ENCODE assay signal across 22 cellular contexts in genomic region chr4:54909964-54910363, GRCh38.
A peak's percentile ranks its signal among the peaks of the same experiment; 100 is the strongest.
DNase-seq lines count a peak whose midpoint lies in the region; ATAC-seq, FAIRE-seq and TF ChIP-seq lines count a peak whose summit lies in the region.
"Had no signal": no experiment of that assay in that cellular context is flagged by ENCODE, and none has a peak within 500 bp of the region (broad histone marks: within the 10 kb centered on the region; RNA-seq: fewer than 3 reads in every experiment).

No MANE protein-coding gene starts in this region.

- H3K4me3 ChIP-seq in DOHH2 (ENCODE audit: low read length): peak overlapping the region; percentile 41
- H3K4me3 ChIP-seq in endothelial cell of umbilical vein (replicated peaks in 1 of 3; ENCODE audit: insufficient read depth in 1 of 3, low read depth in 1 of 3, low read length in 3 of 3): no peak overlapping the region
- H3K4me3 ChIP-seq in SK-N-SH (ENCODE audit: low read depth in 2 of 2, low read length in 1 of 2): no peak overlapping the region
- H3K4me3 ChIP-seq: ascending aorta, right lobe of liver had no signal

- H3K9me2 ChIP-seq in DOHH2 (replicated peaks; ENCODE audit: control insufficient read depth, low read length) (no peaks in the 10 kb centered on the region), SK-N-SH (no peaks in the 10 kb centered on the region)

- H3K4me2 ChIP-seq in DOHH2 (ENCODE audit: low read length) (peak overlapping the region; percentile 40), endothelial cell of umbilical vein (ENCODE audit: insufficient read depth, low read length) (no peak overlapping the region), SK-N-SH (no peak overlapping the region)

- intact Hi-C loops in endothelial cell of umbilical vein (cut with micrococcal nuclease): no loop called here

- H3K36me3 ChIP-seq in DOHH2 (ENCODE audit: control insufficient read depth, low read length): no peaks in the 10 kb centered on the region
- H3K36me3 ChIP-seq in endothelial cell of umbilical vein (ENCODE audit: control insufficient read depth in 2 of 2, extremely low read depth in 1 of 2, insufficient read depth in 2 of 2, low read length in 2 of 2): no peaks in the 10 kb centered on the region
- no peaks in the 10 kb centered on the region for H3K36me3 ChIP-seq in SK-N-SH (replicated peaks in 1 of 2; ENCODE audit: control insufficient read depth in 1 of 2, insufficient read depth in 2 of 2, low read length in 1 of 2)
- H3K36me3 ChIP-seq: ascending aorta, right lobe of liver had no signal

- no peak for TF ChIP-seq POLR2A in endothelial cell of umbilical vein (IDR thresholded peaks at IDR 0.05; ENCODE audit: low read depth, low read length)

- dilution Hi-C loops in endothelial cell of umbilical vein (cut with MboI; ENCODE audit: extremely low pct_ligation_motif_present, low sequenced_read_pairs): no loop called here

- H3K4me1 ChIP-seq in DOHH2 (ENCODE audit: control insufficient read depth, low read length): peaks cover 25% of the 10 kb centered on the region
- no peaks in the 10 kb centered on the region for H3K4me1 ChIP-seq in endothelial cell of umbilical vein (ENCODE audit: control insufficient read depth, extremely low read depth, insufficient read depth, low read length)
- peaks cover 0 to 2% of the 10 kb centered on the region in 2 experiments; a peak in 1 of 4 replicates for H3K4me1 ChIP-seq in SK-N-SH (ENCODE audit: control insufficient read depth in 1 of 2, insufficient read depth in 2 of 2, low read depth in 1 of 2, low read length in 1 of 2)
- H3K4me1 ChIP-seq: right lobe of liver had no signal

- H3K27ac ChIP-seq in DOHH2 (ENCODE audit: low read depth, low read length): no peak overlapping the region
- H3K27ac ChIP-seq in endothelial cell of umbilical vein (ENCODE audit: insufficient read depth, low read depth, low read length): no peak overlapping the region
- no peak overlapping the region for H3K27ac ChIP-seq in SK-N-SH (ENCODE audit: low read depth in 2 of 2, low read length in 1 of 2)
- H3K27ac ChIP-seq: ascending aorta, right lobe of liver had no signal

- no peak overlapping the region for H3K4me3 Mint-ChIP-seq in activated CD4-positive, alpha-beta memory T cell treated with anti-CD3 and anti-CD28 coated beads, Interleukin-2, amount 10 ng/mL, durations not matched to agents 7 days and 5 days
- H3K4me3 Mint-ChIP-seq in activated T-cell treated with anti-CD3 and anti-CD28 coated beads, Interleukin-2, amount 50 U/mL, for 72 hours: no peak overlapping the region
- H3K4me3 Mint-ChIP-seq: activated CD4-positive, alpha-beta memory T cell treated with anti-CD3 and anti-CD28 coated beads for 36 hours; activated naive CD4-positive, alpha-beta T cell treated with anti-CD3 and anti-CD28 coated beads, Interleukin-2, amount 10 ng/mL, durations not matched to agents 7 days and 5 days; activated T-cell treated with anti-CD3 and anti-CD28 coated beads, Interleukin-2, amount 50 U/mL, for 24 hours; CD8-positive, alpha-beta memory T cell had no signal

- TF ChIP-seq EP300 in SK-N-SH (IDR thresholded peaks at IDR 0.05; ENCODE audit: borderline replicate concordance in 1 of 2, low read depth in 1 of 2, low read length in 1 of 2): no peak

- H3K36me3 Mint-ChIP-seq in activated CD4-positive, alpha-beta memory T cell treated with anti-CD3 and anti-CD28 coated beads, Interleukin-2, amount 10 ng/mL, durations not matched to agents 7 days and 5 days (ENCODE audit: low read depth): no peaks in the 10 kb centered on the region
- H3K36me3 Mint-ChIP-seq in activated T-cell treated with anti-CD3 and anti-CD28 coated beads, Interleukin-2, amount 50 U/mL, for 72 hours (ENCODE audit: insufficient read depth in 2 of 2): peaks cover 0 to 5% of the 10 kb centered on the region in 2 donors
- H3K36me3 Mint-ChIP-seq: activated naive CD4-positive, alpha-beta T cell treated with anti-CD3 and anti-CD28 coated beads, Interleukin-2, amount 10 ng/mL, durations not matched to agents 7 days and 5 days had no signal

- H3K27me3 ChIP-seq in DOHH2 (ENCODE audit: control insufficient read depth, low read length) (no peaks in the 10 kb centered on the region), endothelial cell of umbilical vein (ENCODE audit: control insufficient read depth in 2 of 2, insufficient read depth in 2 of 2, low read length in 2 of 2) (peaks cover 22 to 35% of the 10 kb centered on the region in 2 experiments), SK-N-SH (ENCODE audit: insufficient read depth) (no peaks in the 10 kb centered on the region)
- H3K27me3 ChIP-seq: ascending aorta, right lobe of liver had no signal

- POLR2A ChIA-PET in endothelial cell of umbilical vein (lab: Charles Lee): no interaction called here
- POLR2A ChIA-PET in activated CD4-positive, alpha-beta memory T cell treated with anti-CD3 and anti-CD28 coated beads, Interleukin-2, amount 10 ng/mL, durations not matched to agents 7 days and 5 days (lab: Charles Lee): no interaction called here
- POLR2A ChIA-PET in SK-N-SH (lab: Yijun Ruan, JAX): no interaction called here

- H3K9me3 ChIP-seq in DOHH2 (ENCODE audit: control insufficient read depth, insufficient read depth, low read length) (no peaks in the 10 kb centered on the region), endothelial cell of umbilical vein (replicated peaks; ENCODE audit: control insufficient read depth, insufficient read depth, low read length) (no peaks in the 10 kb centered on the region), SK-N-SH (no peaks in the 10 kb centered on the region)
- H3K9me3 ChIP-seq: ascending aorta, right lobe of liver had no signal

- H3K9me3 Mint-ChIP-seq in activated CD4-positive, alpha-beta memory T cell treated with anti-CD3 and anti-CD28 coated beads, Interleukin-2, amount 10 ng/mL, durations not matched to agents 7 days and 5 days: no peaks in the 10 kb centered on the region
- peaks cover 0 to 3% of the 10 kb centered on the region in 2 donors for H3K9me3 Mint-ChIP-seq in activated T-cell treated with anti-CD3 and anti-CD28 coated beads, Interleukin-2, amount 50 U/mL, for 72 hours

- no TSS peak for BruUV-seq in endothelial cell of umbilical vein (replicated peaks; lab: Mats Ljungman, UMichigan)

- FAIRE-seq in endothelial cell of umbilical vein (lab: Jason Lieb, UNC): no peak
- FAIRE-seq: H1, kidney, TTC549 had no signal

- no peaks in the 10 kb centered on the region for H3K79me2 ChIP-seq in DOHH2 (ENCODE audit: control insufficient read depth, low read length)
- no peaks in the 10 kb centered on the region for H3K79me2 ChIP-seq in endothelial cell of umbilical vein (ENCODE audit: control insufficient read depth, insufficient read depth, low read length)
- no peaks in the 10 kb centered on the region for H3K79me2 ChIP-seq in SK-N-SH (ENCODE audit: insufficient read depth)

- ATAC-seq in GM19467 (IDR thresholded peaks at IDR 0.05; ENCODE audit: unreplicated experiment) (peak; percentile 79), HG03469 (IDR thresholded peaks at IDR 0.05; ENCODE audit: unreplicated experiment) (peak; percentile 67)
- ATAC-seq in activated T-cell treated with anti-CD3 and anti-CD28 coated beads, Interleukin-2, amount 50 U/mL, for 72 hours (replicated peaks in 1 of 2): no peak
- ATAC-seq: stimulated activated naive CD8-positive, alpha-beta T cell treated with anti-CD3 and anti-CD28 coated beads, Interleukin-15, Interleukin-2, amounts not matched to agents 100 U/mL and 50 U/mL, for 24 hours had no signal

- H3K27me3 Mint-ChIP-seq in activated CD4-positive, alpha-beta memory T cell treated with anti-CD3 and anti-CD28 coated beads, Interleukin-2, amount 10 ng/mL, durations not matched to agents 7 days and 5 days: no peaks in the 10 kb centered on the region
- H3K27me3 Mint-ChIP-seq in activated T-cell treated with anti-CD3 and anti-CD28 coated beads, Interleukin-2, amount 50 U/mL, for 72 hours (ENCODE audit: low read depth): no peaks in the 10 kb centered on the region
- H3K27me3 Mint-ChIP-seq: activated CD4-positive, alpha-beta memory T cell treated with anti-CD3 and anti-CD28 coated beads for 36 hours; activated naive CD4-positive, alpha-beta T cell treated with anti-CD3 and anti-CD28 coated beads, Interleukin-2, amount 10 ng/mL, durations not matched to agents 7 days and 5 days; activated T-cell treated with anti-CD3 and anti-CD28 coated beads, Interleukin-2, amount 50 U/mL, for 24 hours; CD8-positive, alpha-beta memory T cell had no signal

- no peak overlapping the region for H3K27ac Mint-ChIP-seq in activated CD4-positive, alpha-beta memory T cell treated with anti-CD3 and anti-CD28 coated beads, Interleukin-2, amount 10 ng/mL, durations not matched to agents 7 days and 5 days
- H3K27ac Mint-ChIP-seq in activated T-cell treated with anti-CD3 and anti-CD28 coated beads, Interleukin-2, amount 50 U/mL, for 72 hours: no peak overlapping the region
- H3K27ac Mint-ChIP-seq: activated CD4-positive, alpha-beta memory T cell treated with anti-CD3 and anti-CD28 coated beads for 36 hours; activated naive CD4-positive, alpha-beta T cell treated with anti-CD3 and anti-CD28 coated beads, Interleukin-2, amount 10 ng/mL, durations not matched to agents 7 days and 5 days; activated T-cell treated with anti-CD3 and anti-CD28 coated beads, Interleukin-2, amount 50 U/mL, for 24 hours; CD8-positive, alpha-beta memory T cell had no signal

- H3F3A ChIP-seq in DOHH2 (ENCODE audit: control insufficient read depth, insufficient read depth) (no peaks in the 10 kb centered on the region), SK-N-SH (replicated peaks; ENCODE audit: insufficient read depth) (no peaks in the 10 kb centered on the region)

- peak; percentile 31 for DNase-seq in endothelial cell of umbilical vein (ENCODE audit: low read depth, low spot score)
- no peak for DNase-seq in activated CD4-positive, alpha-beta memory T cell treated with anti-CD3 and anti-CD28 coated beads, Interleukin-2, amount 10 ng/mL, durations not matched to agents 7 days and 5 days
- DNase-seq in activated T-cell treated with anti-CD3 and anti-CD28 coated beads, Interleukin-2, amount 50 U/mL, for 72 hours: no peak
- DNase-seq in SK-N-SH: no peak
- DNase-seq in NCI-H2227 treated with DMSO at 0.1 percent for 48 hours (lab: John Stamatoyannopoulos, UW): no peak
- DNase-seq: activated CD4-positive, alpha-beta memory T cell treated with anti-CD3 and anti-CD28 coated beads for 36 hours; activated naive CD4-positive, alpha-beta T cell treated with anti-CD3 and anti-CD28 coated beads, Interleukin-2, amount 10 ng/mL, durations not matched to agents 7 days and 5 days; activated T-cell treated with anti-CD3 and anti-CD28 coated beads, Interleukin-2, amount 50 U/mL, for 24 hours; CD8-positive, alpha-beta memory T cell; cerebellar nuclear complex; DND-41; kidney; NCI-H1436; right lobe of liver; stimulated activated naive CD8-positive, alpha-beta T cell treated with anti-CD3 and anti-CD28 coated beads, Interleukin-15, Interleukin-2, amounts not matched to agents 100 U/mL and 50 U/mL, for 24 hours; trophoblast cell had no signal

- no peaks in the 10 kb centered on the region for H3K4me1 Mint-ChIP-seq in activated CD4-positive, alpha-beta memory T cell treated with anti-CD3 and anti-CD28 coated beads, Interleukin-2, amount 10 ng/mL, durations not matched to agents 7 days and 5 days
- peaks cover 15% of the 10 kb centered on the region for H3K4me1 Mint-ChIP-seq in activated T-cell treated with anti-CD3 and anti-CD28 coated beads, Interleukin-2, amount 50 U/mL, for 72 hours (ENCODE audit: low read depth)
- H3K4me1 Mint-ChIP-seq: CD8-positive, alpha-beta memory T cell had no signal

- H4K20me1 ChIP-seq in DOHH2 (ENCODE audit: control insufficient read depth, insufficient read depth, low read depth, low read length): no peaks in the 10 kb centered on the region
- no peaks in the 10 kb centered on the region for H4K20me1 ChIP-seq in endothelial cell of umbilical vein (replicated peaks; ENCODE audit: control insufficient read depth, extremely low read depth, insufficient read depth, low read length)
- H4K20me1 ChIP-seq in SK-N-SH (ENCODE audit: insufficient read depth): no peaks in the 10 kb centered on the region

- H2AFZ ChIP-seq in endothelial cell of umbilical vein (ENCODE audit: low read depth, low read length) (no peak overlapping the region), SK-N-SH (ENCODE audit: low read depth) (no peak overlapping the region)

- TF ChIP-seq RAD21 in SK-N-SH (IDR thresholded peaks at IDR 0.05; ENCODE audit: low read length): no peak

- no peak for TF ChIP-seq CTCF in DOHH2 (IDR thresholded peaks at IDR 0.05; ENCODE audit: low read depth, low read length, poor library complexity, severe bottlenecking)
- no peak for TF ChIP-seq CTCF in endothelial cell of umbilical vein (IDR thresholded peaks at IDR 0.05; ENCODE audit: extremely low read depth in 1 of 2, insufficient read depth in 1 of 2, low read depth in 1 of 2, low read length in 2 of 2)
- TF ChIP-seq CTCF in SK-N-SH (IDR thresholded peaks at IDR 0.05): no peak

- 46% methylated on average over 2 of the region's 2 CpGs for WGBS in SK-N-SH (ENCODE audit: low lambda C conversion rate)

- no peaks in the 10 kb centered on the region for H3K9me1 ChIP-seq in endothelial cell of umbilical vein (replicated peaks; ENCODE audit: control insufficient read depth, extremely low read depth, insufficient read depth, low read length)

- H3K9ac ChIP-seq in endothelial cell of umbilical vein (replicated peaks; ENCODE audit: extremely low read depth, insufficient read depth, low read length): no peak overlapping the region
- no peak overlapping the region for H3K9ac ChIP-seq in SK-N-SH

- CTCF ChIA-PET in endothelial cell of umbilical vein (lab: Charles Lee) (interaction anchor here (1.2 kb wide), 1 partner anchor 15 kb away, joined by 3 read pairs; no protein-coding TSS in a partner anchor), SK-N-SH (lab: Yijun Ruan, JAX) (interaction anchor here (0.8 kb wide), 1 partner anchor 61 kb away, joined by 3 read pairs; no protein-coding TSS in a partner anchor)
- CTCF ChIA-PET in activated CD4-positive, alpha-beta memory T cell treated with anti-CD3 and anti-CD28 coated beads, Interleukin-2, amount 10 ng/mL, durations not matched to agents 7 days and 5 days (lab: Charles Lee): no interaction called here

Comparison
In these comparisons a context has a peak if more than half of its experiments do, and no peak if none do; other contexts are left out.
1. ATAC-seq: peak in GM19467 (single experiment) and HG03469 (single experiment); none in activated T-cell treated with anti-CD3 and anti-CD28 coated beads, Interleukin-2, amount 50 U/mL, for 72 hours (0 of 2).